Comparison of ENCODE assay signal across 8 cellular contexts in the genomic region with DNA sequence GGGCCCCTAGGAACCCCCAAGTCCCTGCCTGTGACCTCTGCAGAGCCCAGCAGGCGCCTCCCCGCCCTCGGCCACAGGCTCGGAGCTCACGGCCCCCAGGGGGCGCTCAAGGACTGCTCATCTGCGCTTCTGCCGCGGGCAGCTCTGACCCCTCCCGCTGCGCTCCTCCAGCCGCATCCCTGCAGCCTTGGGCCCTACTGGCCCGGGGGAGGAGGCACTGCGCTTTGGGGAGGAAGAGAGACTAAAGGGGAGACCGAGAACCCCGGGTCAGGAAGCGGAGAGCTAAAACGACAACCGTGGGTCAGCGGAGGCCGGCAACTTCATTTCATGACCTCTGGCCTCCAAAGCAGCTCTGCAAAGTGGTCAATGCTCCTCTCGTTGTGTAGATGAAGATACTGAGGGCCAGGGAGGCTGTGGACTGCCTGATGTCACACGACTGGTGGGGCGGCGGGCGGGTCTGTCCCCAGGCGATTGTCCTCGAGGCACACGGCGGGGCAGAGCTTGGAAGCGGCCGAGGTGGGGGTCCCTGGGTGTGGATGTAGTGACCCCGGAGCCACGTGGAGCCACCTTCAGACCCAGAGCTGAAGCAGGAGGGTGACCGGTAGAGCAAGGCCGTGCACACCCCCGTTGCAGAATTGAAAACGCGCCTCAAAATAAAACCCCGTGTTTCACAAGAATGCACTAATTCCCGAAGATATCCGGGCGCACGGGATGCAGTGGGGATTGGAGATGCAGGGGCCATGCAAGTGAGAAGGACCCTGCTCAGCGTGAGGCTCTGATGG. TPM values are rescaled to one million over a fixed set of nuclear protein-coding genes. Genes with fewer than 3 reads are reported as not detected.
DNase-seq lines count a peak whose midpoint lies in the region; ATAC-seq, FAIRE-seq and TF ChIP-seq lines count a peak whose summit lies in the region.

No MANE protein-coding gene starts in this region.

- TF ChIP-seq CTCF in A549 (IDR thresholded peaks at IDR 0.05) (peak; percentile 88), omental fat pad (IDR thresholded peaks at IDR 0.05) (peak in 1 of 3 donors; percentile 90)

- no peak for TF ChIP-seq POLR2A in A549 (IDR thresholded peaks at IDR 0.05; ENCODE audit: low read length)

- ATAC-seq in A549 (peak; percentile 82 to 95), GM19023 (IDR thresholded peaks at IDR 0.05; ENCODE audit: unreplicated experiment) (peak; percentile 76), SK-N-SH treated with all-trans-retinoic acid at 6 μM for 48 hours (peak; percentile 96), Right ventricle myocardium inferior (peak; percentile 96), omental fat pad (ENCODE audit: low FRiP score) (peak; percentile 77)

- CTCF ChIA-PET in A549 (lab: Yijun Ruan, JAX), result interaction anchor here (0.6 to 7.8 kb wide), 102 partner anchors 8 to 470 kb away, joined by 3 to 605 read pairs (median 6); partner anchors contain the start of genes CTSD, H19, KRTAP5-5 and LSP1

- peak; percentile 94 to 99 for TF ChIP-seq RAD21 in A549 (conservative IDR thresholded peaks at IDR 0.05 in 1 of 2, IDR thresholded peaks at IDR 0.05 in 1 of 2)

- no peaks in the 10 kb centered on the region for H3K9me3 ChIP-seq in A549

- WGBS in A549 (ENCODE audit: missing lambda C conversion rate), result 57% methylated on average over 29 of the region's 45 CpGs

- no peak for TF ChIP-seq EP300 in A549 (IDR thresholded peaks at IDR 0.05)

- no peaks in the 10 kb centered on the region for H3K4me1 ChIP-seq in A549

- peak; percentile 80 to 88 for DNase-seq in A549 (ENCODE audit: low read depth in 1 of 2, low spot score in 1 of 2)
- DNase-seq in M059J (ENCODE audit: low read depth), result peak; percentile 69
- peak; percentile 83 for DNase-seq in activated naive CD4-positive, alpha-beta T cell treated with anti-CD3 and anti-CD28 coated beads, Interleukin-2, amount 50 U/mL, for 16 hours
- peak; percentile 94 for DNase-seq in Right ventricle myocardium inferior (ENCODE audit: missing footprints)
- peak; percentile 63 for DNase-seq in omental fat pad (ENCODE audit: low spot score)
- peak; percentile 93 for DNase-seq in superior temporal gyrus (ENCODE audit: extremely low spot score)

- FAIRE-seq in A549 (lab: Jason Lieb, UNC), result no peak

- peak overlapping the region; percentile 62 for H3K4me3 ChIP-seq in A549

- peak overlapping the region; percentile 100 for H3K4me2 ChIP-seq in A549

- intact Hi-C loops in Right ventricle myocardium inferior (cut with DNase I), result loop anchor here (5.0 kb wide), 2 partner anchors 42 to 223 kb away; partner anchors contain the start of gene TNNT3

- H3K27ac ChIP-seq in A549, result peak overlapping the region; percentile 87 to 92

- POLR2A ChIA-PET in A549 (lab: Yijun Ruan, JAX), result interaction anchor here (0.6 to 2.3 kb wide), 7 partner anchors 41 to 141 kb away, joined by 3 to 39 read pairs (median 4); partner anchors contain the start of genes IFITM10 and SYT8

TF ChIP-seq in A549, 52 proteins besides CTCF, POLR2A, EP300 and RAD21:
- TF ChIP-seq SMC3 (IDR thresholded peaks at IDR 0.05) (peak; percentile 97), KDM5A (IDR thresholded peaks at IDR 0.05) (no peak)
TF ChIP-seq in A549: peak in this region for 1.

TF ChIP-seq in SK-N-SH treated with all-trans-retinoic acid at 6 μM for 48 hours, 23 proteins besides CTCF, POLR2A, EP300 and RAD21:
- TF ChIP-seq ZNF70 (CRISPR knock-in tag; IDR thresholded peaks at IDR 0.05), result 0 out of 2 replicates have a peak, but pooled peaks have one; percentile 10
- TF ChIP-seq ISL1 (CRISPR knock-in tag; IDR thresholded peaks at IDR 0.05), result no peak

RNA-seq across cellular contexts. Expression of gene KRTAP5-6, which starts 2.7 kb away (rescaled TPM):
- polyA plus RNA-seq in A549 (2011; rRNA removed), result not detected in 2 replicates
- polyA plus RNA-seq in A549 (2012; cell fraction: cytosol; rRNA removed), result not detected in 2 replicates
- not detected in 2 replicates for polyA plus RNA-seq in A549 (2012; cell fraction: nucleus; rRNA removed)
- not detected in 3 replicates for polyA plus RNA-seq in A549 (2017; fragmentation: RNase III; extraction: RNeasy Plus Mini Kit Qiagen cat#74134 plus additional on column Dnase treatment)
- not detected in 2 replicates for polyA minus RNA-seq in A549 (2011; rRNA and poly(A)+ RNA removed)
- total RNA-seq in M059J (2014; rRNA removed; shearing (Covaris generic)), result not detected in 2 replicates
- not detected for total RNA-seq in Right ventricle myocardium inferior
- not detected for total RNA-seq in omental fat pad

RNA-seq across cellular contexts. Expression of gene IFITM10, which starts 56.1 kb away (rescaled TPM):
- polyA plus RNA-seq in A549 (2011; rRNA removed), result 0.26 and 0.28 TPM in 2 replicates
- polyA plus RNA-seq in A549 (2012; cell fraction: cytosol; rRNA removed), result 0.13 and 0.14 TPM in 2 replicates
- 0.79 and 1.6 TPM in 2 replicates for polyA plus RNA-seq in A549 (2012; cell fraction: nucleus; rRNA removed)
- 0.55 to 0.78 TPM (median 0.67 TPM) in 3 replicates for polyA plus RNA-seq in A549 (2017; fragmentation: RNase III; extraction: RNeasy Plus Mini Kit Qiagen cat#74134 plus additional on column Dnase treatment)
- 0.10 and 0.29 TPM in 2 replicates for polyA minus RNA-seq in A549 (2011; rRNA and poly(A)+ RNA removed)
- total RNA-seq in M059J (2014; rRNA removed; shearing (Covaris generic)), result 2.7 and 11.4 TPM in 2 replicates
- total RNA-seq in Right ventricle myocardium inferior, result 0.92 TPM
- total RNA-seq in omental fat pad, result 1 to 10 TPM in 3 of 4 donors, under 1 TPM in 1; 0.79 to 2.3 (median 1.6) TPM

Comparison
In these comparisons a context has a peak if more than half of its experiments do, and no peak if none do; other contexts are left out.
1. Peak in every context shown above with its lines: DNase-seq, ATAC-seq, H3K4me3 ChIP-seq and H3K27ac ChIP-seq.